In genomic region chr15:101148881-101149664, GRCh38 we compare ENCODE assay signal across 14 cellular contexts.
DNase-seq lines count a peak whose midpoint lies in the region; ATAC-seq and TF ChIP-seq lines count a peak whose summit lies in the region.
"Had no signal": no experiment of that assay in that cellular context is flagged by ENCODE, and none has a peak within 500 bp of the region (broad histone marks: within the 10 kb centered on the region; RNA-seq: fewer than 3 reads in every experiment).

No MANE protein-coding gene starts in this region.

- H3K27me3 Mint-ChIP-seq in activated T-helper 1 cell treated with anti-CD3 and anti-CD28 coated beads, Interleukin-12 subunit alpha, Interleukin-12 subunit beta, Interleukin-2, Interleukin-4 antibody, amounts not matched to agents 30 ng/mL and 10 ng/mL and 1 ng/mL, durations not matched to agents 14 hours and 24 hours and 36 hours (ENCODE audit: insufficient read depth), result no peaks in the 10 kb centered on the region
- H3K27me3 Mint-ChIP-seq: activated T-helper 17 cell treated with anti-CD3 and anti-CD28 coated beads, Interleukin-2, amount 50 U/mL, for 72 hours; brain; T-cell had no signal

- peak; percentile 56 for DNase-seq in activated effector memory CD4-positive, alpha-beta T cell treated with anti-CD3 and anti-CD28 coated beads, Interleukin-2, amount 50 U/mL, for 16 hours
- no peak for DNase-seq in activated effector memory CD4-positive, alpha-beta T cell treated with Interleukin-2 at 50 U/mL for 16 hours
- no peak for DNase-seq in activated T-helper 1 cell treated with anti-CD3 and anti-CD28 coated beads, Interleukin-12 subunit alpha, Interleukin-12 subunit beta, Interleukin-2, Interleukin-4 antibody, amounts not matched to agents 30 ng/mL and 10 ng/mL and 1 ng/mL, durations not matched to agents 14 hours and 24 hours and 36 hours (ENCODE audit: low spot score)
- peak; percentile 89 for DNase-seq in islet precursor cell
- DNase-seq in hepatic stellate cell (ENCODE audit: low spot score), result no peak
- no peak for DNase-seq in dorsolateral prefrontal cortex
- DNase-seq: left colon, T-cell had no signal

- ATAC-seq in HG03469 (IDR thresholded peaks at IDR 0.05; ENCODE audit: unreplicated experiment) (no peak), GM21825 (IDR thresholded peaks at IDR 0.05; ENCODE audit: unreplicated experiment) (no peak)
- ATAC-seq: left colon, T-cell had no signal

- H3K27me3 ChIP-seq in dorsolateral prefrontal cortex, result no peaks in the 10 kb centered on the region
- H3K27me3 ChIP-seq: neural progenitor cell had no signal

- no peaks in the 10 kb centered on the region for H3K9me3 Mint-ChIP-seq in activated T-helper 1 cell treated with anti-CD3 and anti-CD28 coated beads, Interleukin-12 subunit alpha, Interleukin-12 subunit beta, Interleukin-2, Interleukin-4 antibody, amounts not matched to agents 30 ng/mL and 10 ng/mL and 1 ng/mL, durations not matched to agents 14 hours and 24 hours and 36 hours
- H3K9me3 Mint-ChIP-seq: activated T-helper 17 cell treated with anti-CD3 and anti-CD28 coated beads, Interleukin-2, amount 50 U/mL, for 72 hours; T-cell had no signal

- intact Hi-C loops in activated T-helper 1 cell treated with anti-CD3 and anti-CD28 coated beads, Interleukin-12 subunit alpha, Interleukin-12 subunit beta, Interleukin-2, Interleukin-4 antibody, amounts not matched to agents 30 ng/mL and 10 ng/mL and 1 ng/mL, durations not matched to agents 14 hours and 24 hours and 36 hours (cut with micrococcal nuclease), result no loop called here
- intact Hi-C loops in dorsolateral prefrontal cortex (cut with DNase I), result no loop called here

- no peak overlapping the region for H3K4me3 ChIP-seq in dorsolateral prefrontal cortex
- H3K4me3 ChIP-seq: neural progenitor cell had no signal

- H3K36me3 Mint-ChIP-seq in activated T-helper 1 cell treated with anti-CD3 and anti-CD28 coated beads, Interleukin-12 subunit alpha, Interleukin-12 subunit beta, Interleukin-2, Interleukin-4 antibody, amounts not matched to agents 30 ng/mL and 10 ng/mL and 1 ng/mL, durations not matched to agents 14 hours and 24 hours and 36 hours (ENCODE audit: low read depth), result no peaks in the 10 kb centered on the region
- H3K36me3 Mint-ChIP-seq: brain, T-cell had no signal

- H3K27ac Mint-ChIP-seq in activated T-helper 1 cell treated with anti-CD3 and anti-CD28 coated beads, Interleukin-12 subunit alpha, Interleukin-12 subunit beta, Interleukin-2, Interleukin-4 antibody, amounts not matched to agents 30 ng/mL and 10 ng/mL and 1 ng/mL, durations not matched to agents 14 hours and 24 hours and 36 hours, result peak overlapping the region; percentile 63
- H3K27ac Mint-ChIP-seq: neural progenitor cell, T-cell had no signal

- no peak for TF ChIP-seq CTCF in dorsolateral prefrontal cortex (IDR thresholded peaks at IDR 0.05 in 54 of 56, conservative IDR thresholded peaks at IDR 0.05 in 2 of 56; ENCODE audit: low read depth in 1 of 56, partially characterized antibody in 56 of 56)

- H3K4me3 Mint-ChIP-seq in activated T-helper 1 cell treated with anti-CD3 and anti-CD28 coated beads, Interleukin-12 subunit alpha, Interleukin-12 subunit beta, Interleukin-2, Interleukin-4 antibody, amounts not matched to agents 30 ng/mL and 10 ng/mL and 1 ng/mL, durations not matched to agents 14 hours and 24 hours and 36 hours, result no peak overlapping the region
- H3K4me3 Mint-ChIP-seq: activated T-helper 17 cell treated with anti-CD3 and anti-CD28 coated beads, Interleukin-2, amount 50 U/mL, for 72 hours; brain; neural progenitor cell; T-cell had no signal

- peaks cover 56% of the 10 kb centered on the region for H3K4me1 Mint-ChIP-seq in activated T-helper 1 cell treated with anti-CD3 and anti-CD28 coated beads, Interleukin-12 subunit alpha, Interleukin-12 subunit beta, Interleukin-2, Interleukin-4 antibody, amounts not matched to agents 30 ng/mL and 10 ng/mL and 1 ng/mL, durations not matched to agents 14 hours and 24 hours and 36 hours (ENCODE audit: low read depth)

- H3K27ac ChIP-seq in dorsolateral prefrontal cortex, result no peak overlapping the region
- H3K27ac ChIP-seq: HL-60, neural progenitor cell had no signal

Comparison
In these comparisons a context has a peak if more than half of its experiments do, and no peak if none do; other contexts are left out.
1. DNase-seq: peak in activated effector memory CD4-positive, alpha-beta T cell treated with anti-CD3 and anti-CD28 coated beads, Interleukin-2, amount 50 U/mL, for 16 hours (single experiment) and islet precursor cell (single experiment); none in activated effector memory CD4-positive, alpha-beta T cell treated with Interleukin-2 at 50 U/mL for 16 hours (single experiment), activated T-helper 1 cell treated with anti-CD3 and anti-CD28 coated beads, Interleukin-12 subunit alpha, Interleukin-12 subunit beta, Interleukin-2, Interleukin-4 antibody, amounts not matched to agents 30 ng/mL and 10 ng/mL and 1 ng/mL, durations not matched to agents 14 hours and 24 hours and 36 hours (single experiment), hepatic stellate cell (single experiment) and dorsolateral prefrontal cortex (0 of 10).